ENCODE assay signal across 3 cellular contexts in genomic region chr1:10005248-10005647, GRCh38. TPM values are rescaled to one million over a fixed set of nuclear protein-coding genes. Genes with fewer than 3 reads are reported as not detected.
"Had no signal": no experiment of that assay in that cellular context is flagged by ENCODE, and none has a peak within 500 bp of the region (broad histone marks: within the 10 kb centered on the region; RNA-seq: fewer than 3 reads in every experiment).

No MANE protein-coding gene starts in this region.

RNA-seq across cellular contexts. Expression of gene RBP7, which starts 8.2 kb away (rescaled TPM):
- total RNA-seq: lung microvascular endothelial cell, myocyte had no signal
- polyA plus RNA-seq: naive thymus-derived CD4-positive, alpha-beta T cell had no signal
